8 cellular contexts compared by ENCODE assay signal in the genomic region with DNA sequence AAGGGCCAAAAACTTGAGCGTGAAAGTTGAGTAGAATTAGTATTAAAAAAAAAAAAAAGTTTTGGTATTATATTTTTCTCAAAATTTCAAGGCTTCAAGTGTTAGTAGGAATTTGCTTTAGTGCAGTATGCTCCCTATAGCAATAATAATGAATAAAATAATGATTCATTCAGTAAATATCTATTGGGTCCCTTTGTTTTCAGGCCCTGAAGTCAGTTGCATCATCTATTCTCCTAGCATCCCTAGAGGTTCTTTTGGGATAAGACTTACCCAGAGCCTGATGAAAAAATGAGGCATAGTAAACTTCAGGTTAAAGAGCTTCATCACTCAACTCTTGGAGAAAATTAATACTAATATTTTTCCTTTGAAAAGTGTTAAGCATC. TPM values are rescaled to one million over a fixed set of nuclear protein-coding genes. Genes with fewer than 3 reads are reported as not detected.
DNase-seq lines count a peak whose midpoint lies in the region; ATAC-seq and TF ChIP-seq lines count a peak whose summit lies in the region.

No MANE protein-coding gene starts in this region.

- no peaks in the 10 kb centered on the region for H3K36me3 Mint-ChIP-seq in progenitor cell of endocrine pancreas (ENCODE audit: insufficient read depth)

- peak overlapping the region; percentile 94 for H3K27ac Mint-ChIP-seq in progenitor cell of endocrine pancreas

- peak overlapping the region; percentile 85 for H3K4me3 Mint-ChIP-seq in progenitor cell of endocrine pancreas (ENCODE audit: low read depth)

- ATAC-seq in GM19324 (IDR thresholded peaks at IDR 0.05; ENCODE audit: low FRiP score, unreplicated experiment), result no peak
- no peak for ATAC-seq in omental fat pad (ENCODE audit: low FRiP score)

- peaks cover 8% of the 10 kb centered on the region for H3K4me1 Mint-ChIP-seq in progenitor cell of endocrine pancreas (ENCODE audit: low read depth)

- H3K27me3 Mint-ChIP-seq in progenitor cell of endocrine pancreas, result no peaks in the 10 kb centered on the region

- H3K27me3 ChIP-seq in GM06990 (replicated peaks; ENCODE audit: control insufficient read depth, insufficient read depth, low read length), result no peaks in the 10 kb centered on the region

- H3K9me3 Mint-ChIP-seq in progenitor cell of endocrine pancreas (ENCODE audit: low read depth), result no peaks in the 10 kb centered on the region

- H3K4me3 ChIP-seq in GM06990 (replicated peaks; ENCODE audit: low read depth, low read length), result peak overlapping the region; percentile 96
- peak overlapping the region; percentile 91 for H3K4me3 ChIP-seq in epithelial cell of proximal tubule (ENCODE audit: low read depth, low read length)

- TF ChIP-seq CTCF in GM06990 (IDR thresholded peaks at IDR 0.05; ENCODE audit: insufficient read depth, low read length, poor library complexity, severe bottlenecking) (no peak), epithelial cell of proximal tubule (conservative IDR thresholded peaks at IDR 0.05; ENCODE audit: low read depth, low read length) (no peak), progenitor cell of endocrine pancreas (IDR thresholded peaks at IDR 0.05; ENCODE audit: unreplicated experiment) (no peak), omental fat pad (IDR thresholded peaks at IDR 0.05) (no peak)

- no peaks in the 10 kb centered on the region for H3K36me3 ChIP-seq in GM06990 (ENCODE audit: control insufficient read depth, insufficient read depth, low read length)

- no peak for DNase-seq in GM06990 (ENCODE audit: extremely low read depth, insufficient read length)
- peak; percentile 53 for DNase-seq in OCI-M1 (lab: John Stamatoyannopoulos, UW)
- DNase-seq in epithelial cell of proximal tubule (ENCODE audit: low read depth), result no peak
- no peak for DNase-seq in progenitor cell of endocrine pancreas (ENCODE audit: low spot score, unreplicated experiment)
- DNase-seq in NCI-H345 treated with DMSO at 0.1 percent for 48 hours (lab: John Stamatoyannopoulos, UW; ENCODE audit: unreplicated experiment), result no peak
- DNase-seq in omental fat pad (ENCODE audit: low spot score), result no peak
- no peak for DNase-seq in hypothalamus (lab: John Stamatoyannopoulos, UW)

RNA-seq across cellular contexts. Expression of gene KMT5A, which starts 1.1 kb away (rescaled TPM):
- total RNA-seq in epithelial cell of proximal tubule, result 48.3 and 63.9 TPM in 2 replicates
- 42.4 and 48.9 TPM in 2 replicates for total RNA-seq in progenitor cell of endocrine pancreas
- 10 to 100 TPM; 25.5 to 39.9 (median 26.5) TPM for total RNA-seq in omental fat pad

RNA-seq across cellular contexts. Expression of gene SBNO1, which starts 20.3 kb away (rescaled TPM):
- 17.8 TPM in 2 replicates for total RNA-seq in epithelial cell of proximal tubule
- 45.7 and 46.9 TPM in 2 replicates for total RNA-seq in progenitor cell of endocrine pancreas
- 10 to 100 TPM; 18.6 to 26.4 (median 20.6) TPM for total RNA-seq in omental fat pad

RNA-seq across cellular contexts. Expression of gene RILPL2, which starts 51.5 kb away (rescaled TPM):
- total RNA-seq in epithelial cell of proximal tubule, result 1.7 and 3.5 TPM in 2 replicates
- total RNA-seq in progenitor cell of endocrine pancreas, result 2.8 TPM in 2 replicates
- 10 to 100 TPM in 2 of 4 donors, 1 to 10 TPM in 2; 8.9 to 12.7 (median 10.1) TPM for total RNA-seq in omental fat pad
